19 cellular contexts compared by ENCODE assay signal in genomic region chr5:150318613-150319483, GRCh38. TPM values are rescaled to one million over a fixed set of nuclear protein-coding genes. Genes with fewer than 3 reads are reported as not detected.
DNase-seq lines count a peak whose midpoint lies in the region; ATAC-seq and TF ChIP-seq lines count a peak whose summit lies in the region.
"Had no signal": no experiment of that assay in that cellular context is flagged by ENCODE, and none has a peak within 500 bp of the region (broad histone marks: within the 10 kb centered on the region; RNA-seq: fewer than 3 reads in every experiment).

No MANE protein-coding gene starts in this region.

- no peaks in the 10 kb centered on the region for H3K36me3 ChIP-seq in Panc1 (ENCODE audit: control insufficient read depth, insufficient read depth, low read length)
- H3K36me3 ChIP-seq in endodermal cell (ENCODE audit: control insufficient read depth, insufficient read depth, low read length): no peaks in the 10 kb centered on the region

- in situ Hi-C loops in Panc1 (cut with HindIII; ENCODE audit: low pct_unique_long_range_greater_than_20kb, low sequenced_read_pairs): no loop called here

- ATAC-seq in Panc1: no peak
- ATAC-seq: activated T-cell treated with anti-CD3 and anti-CD28 coated beads, Interleukin-2, amount 50 U/mL, for 72 hours; effector memory CD8-positive, alpha-beta T cell; GM12878 had no signal

- H3K4me1 Mint-ChIP-seq in endodermal cell (peaks cover 13% of the 10 kb centered on the region), nephron progenitor cell (peaks cover 60% of the 10 kb centered on the region)

- POLR2A ChIA-PET in Panc1 (lab: Charles Lee) (no interaction called here), GM10248 (lab: Yijun Ruan, JAX) (no interaction called here)

- CTCF ChIA-PET in Panc1 (lab: Charles Lee) (no interaction called here), GM10248 (lab: Yijun Ruan, JAX) (interaction anchor here (0.9 to 2.2 kb wide), 4 partner anchors 8 to 99 kb away, joined by 3 to 7 read pairs (median 4); no protein-coding TSS in a partner anchor)

- H3K27ac Mint-ChIP-seq in endodermal cell (peak overlapping the region; percentile 16), nephron progenitor cell (peak overlapping the region; percentile 0)
- H3K27ac Mint-ChIP-seq: activated CD4-positive, alpha-beta memory T cell treated with anti-CD3 and anti-CD28 coated beads, Interleukin-2, amount 10 ng/mL, durations not matched to agents 7 days and 5 days; activated T-cell treated with anti-CD3 and anti-CD28 coated beads, Interleukin-2, amount 50 U/mL, for 72 hours; effector memory CD8-positive, alpha-beta T cell had no signal

- H3K27me3 Mint-ChIP-seq in endodermal cell (ENCODE audit: insufficient read depth) (peaks cover 5% of the 10 kb centered on the region), nephron progenitor cell (ENCODE audit: low read depth, poor library complexity) (peaks cover 3% of the 10 kb centered on the region)

- WGBS in endodermal cell (ENCODE audit: insufficient coverage in 1 of 2, insufficient read length in 1 of 2), 2 experiments: 69 to 85% methylated on average over 6 to 9 of the region's 9 CpGs

- H3K4me1 ChIP-seq in Panc1 (ENCODE audit: control insufficient read depth, insufficient read depth, low read length): peaks cover 47% of the 10 kb centered on the region
- H3K4me1 ChIP-seq in endodermal cell (ENCODE audit: control insufficient read depth, insufficient read depth, low read length): no peaks in the 10 kb centered on the region

- no TSS peak for BruUV-seq in Panc1 (replicated peaks; lab: Mats Ljungman, UMichigan)

- H3K4me3 ChIP-seq in Panc1 (ENCODE audit: low read depth in 2 of 2, low read length in 2 of 2): no peak overlapping the region
- no peak overlapping the region for H3K4me3 ChIP-seq in endodermal cell (ENCODE audit: low read length)
- H3K4me3 ChIP-seq: GM12878 had no signal

- intact Hi-C loops in Panc1 (cut with micrococcal nuclease; ENCODE audit: unreplicated experiment): no loop called here

- H3K4me3 Mint-ChIP-seq in endodermal cell (no peak overlapping the region), nephron progenitor cell (peak overlapping the region; percentile 3)
- H3K4me3 Mint-ChIP-seq: activated CD4-positive, alpha-beta memory T cell treated with anti-CD3 and anti-CD28 coated beads, Interleukin-2, amount 10 ng/mL, durations not matched to agents 7 days and 5 days; activated naive CD8-positive, alpha-beta T cell treated with anti-CD3 and anti-CD28 coated beads, Interleukin-2, amount 10 ng/mL, durations not matched to agents 7 days and 5 days; activated T-cell treated with anti-CD3 and anti-CD28 coated beads, Interleukin-2, amount 50 U/mL, for 72 hours; effector memory CD8-positive, alpha-beta T cell; neural crest cell had no signal

- H3K9me3 ChIP-seq in Panc1 (ENCODE audit: control insufficient read depth, insufficient read depth, low read depth, low read length): no peaks in the 10 kb centered on the region; the same call in 1 of the 2 replicates
- no peaks in the 10 kb centered on the region for H3K9me3 ChIP-seq in endodermal cell (ENCODE audit: control insufficient read depth, low read length)

- no peak overlapping the region for H3K9ac ChIP-seq in endodermal cell (ENCODE audit: extremely low read depth, low read length, poor library complexity, severe bottlenecking)

- H3K27me3 ChIP-seq in Panc1 (ENCODE audit: control insufficient read depth, insufficient read depth, low read length) (no peaks in the 10 kb centered on the region), endodermal cell (ENCODE audit: control insufficient read depth, insufficient read depth, low read length, poor library complexity, severe bottlenecking) (no peaks in the 10 kb centered on the region)

- H3K36me3 Mint-ChIP-seq in endodermal cell (ENCODE audit: low read depth): no peaks in the 10 kb centered on the region
- H3K36me3 Mint-ChIP-seq in nephron progenitor cell (ENCODE audit: low read depth): no peaks in the 10 kb centered on the region
- H3K36me3 Mint-ChIP-seq: activated naive CD8-positive, alpha-beta T cell treated with anti-CD3 and anti-CD28 coated beads, Interleukin-2, amount 10 ng/mL, durations not matched to agents 7 days and 5 days had no signal

- no peak for TF ChIP-seq CTCF in Panc1 (IDR thresholded peaks at IDR 0.05)
- no peak for TF ChIP-seq CTCF in endodermal cell (conservative IDR thresholded peaks at IDR 0.05)
- no peak for TF ChIP-seq CTCF in nephron progenitor cell (IDR thresholded peaks at IDR 0.05)
- TF ChIP-seq CTCF in GM10248 (IDR thresholded peaks at IDR 0.05; ENCODE audit: control extremely low read depth, extremely low read depth, low read depth, missing control alignments): no peak

- H3K27ac ChIP-seq in Panc1 (ENCODE audit: low read length): peak overlapping the region; percentile 94
- peak overlapping the region; percentile 25 for H3K27ac ChIP-seq in endodermal cell (ENCODE audit: low read depth, low read length)

- H3K9me3 Mint-ChIP-seq in endodermal cell (no peaks in the 10 kb centered on the region), nephron progenitor cell (peaks cover 4% of the 10 kb centered on the region)
- H3K9me3 Mint-ChIP-seq: activated CD4-positive, alpha-beta memory T cell treated with anti-CD3 and anti-CD28 coated beads, Interleukin-2, amount 10 ng/mL, durations not matched to agents 7 days and 5 days had no signal

- DNase-seq in ELF-1 (ENCODE audit: low read depth, low spot score) (peak; percentile 44), Panc1 (ENCODE audit: low read depth, low spot score) (no peak), endodermal cell (no peak), nephron progenitor cell (peak; percentile 35), T-helper 2 cell (no peak), NCI-H2081 treated with DMSO at 0.1 percent for 48 hours (lab: John Stamatoyannopoulos, UW) (no peak), GM10248 (ENCODE audit: extremely low spot score) (no peak), epidermal melanocyte (ENCODE audit: insufficient read length, low spot score) (no peak)
- DNase-seq: activated CD4-positive, alpha-beta memory T cell treated with anti-CD3 and anti-CD28 coated beads, Interleukin-2, amount 10 ng/mL, durations not matched to agents 7 days and 5 days; activated naive CD8-positive, alpha-beta T cell treated with anti-CD3 and anti-CD28 coated beads, Interleukin-2, amount 10 ng/mL, durations not matched to agents 7 days and 5 days; activated T-cell treated with anti-CD3 and anti-CD28 coated beads, Interleukin-2, amount 50 U/mL, for 72 hours; COR-L47; effector memory CD8-positive, alpha-beta T cell; EL; GOT3; NCI-H446 had no signal

RNA-seq across cellular contexts. Expression of gene ARSI, which starts 16.1 kb away (rescaled TPM):
- total RNA-seq in Panc1 (2021; ENCODE audit: unreplicated experiment): 18.6 TPM
- polyA plus RNA-seq in Panc1 (2012; ENCODE audit: insufficient read length): 16.4 TPM
- total RNA-seq in endodermal cell: 1 to 10 TPM; 2.4 to 2.7 TPM
- 3.2 TPM for polyA plus RNA-seq in endodermal cell (2013, experiment 1 of 2)
- 3.6 TPM for polyA plus RNA-seq in endodermal cell (2013, experiment 2 of 2)
- total RNA-seq: activated CD4-positive, alpha-beta memory T cell treated with anti-CD3 and anti-CD28 coated beads, Interleukin-2, amount 10 ng/mL, durations not matched to agents 7 days and 5 days; activated naive CD8-positive, alpha-beta T cell treated with anti-CD3 and anti-CD28 coated beads, Interleukin-2, amount 10 ng/mL, durations not matched to agents 7 days and 5 days; activated T-cell treated with anti-CD3 and anti-CD28 coated beads, Interleukin-2, amount 50 U/mL, for 72 hours; GM12878 had no signal
- polyA plus RNA-seq: GM12878 had no signal

RNA-seq across cellular contexts. Expression of gene CAMK2A, which starts 29.3 kb away (rescaled TPM):
- total RNA-seq in Panc1 (2021; ENCODE audit: unreplicated experiment) (0.51 TPM), endodermal cell (under 1 TPM; 0.31 to 0.49 TPM)
- polyA plus RNA-seq in Panc1 (2012; ENCODE audit: insufficient read length): 0.28 TPM
- polyA plus RNA-seq in endodermal cell (2013, experiment 1 of 2): 1.6 TPM
- polyA plus RNA-seq in endodermal cell (2013, experiment 2 of 2): 1.6 TPM
- total RNA-seq: activated CD4-positive, alpha-beta memory T cell treated with anti-CD3 and anti-CD28 coated beads, Interleukin-2, amount 10 ng/mL, durations not matched to agents 7 days and 5 days; activated naive CD8-positive, alpha-beta T cell treated with anti-CD3 and anti-CD28 coated beads, Interleukin-2, amount 10 ng/mL, durations not matched to agents 7 days and 5 days; activated T-cell treated with anti-CD3 and anti-CD28 coated beads, Interleukin-2, amount 50 U/mL, for 72 hours; subcutaneous adipose tissue had no signal
- polyA plus RNA-seq: GM12878 had no signal

RNA-seq across cellular contexts. Expression of gene TCOF1, which starts 38.6 kb away (rescaled TPM):
- total RNA-seq in Panc1 (2021; ENCODE audit: unreplicated experiment) (92.8 TPM), endodermal cell (100 to 1,000 TPM in 1 of 2 donors, 10 to 100 TPM in 1; 88.8 to 107 TPM)
- polyA plus RNA-seq in Panc1 (2012; ENCODE audit: insufficient read length): 45.0 TPM
- polyA plus RNA-seq in endodermal cell (2013, experiment 1 of 2): 50.0 TPM
- polyA plus RNA-seq in endodermal cell (2013, experiment 2 of 2): 46.1 TPM

Comparison
In these comparisons a context has a peak if more than half of its experiments do, and no peak if none do; other contexts are left out.
1. DNase-seq: peak in ELF-1 (single experiment) and nephron progenitor cell (single experiment); none in Panc1 (single experiment), endodermal cell (single experiment), T-helper 2 cell (0 of 5), NCI-H2081 treated with DMSO at 0.1 percent for 48 hours (single experiment), GM10248 (single experiment) and epidermal melanocyte (single experiment).